Comparison of ENCODE assay signal across 26 cellular contexts in genomic region chr4:94407846-94408245, GRCh38. TPM values are rescaled to one million over a fixed set of nuclear protein-coding genes. Genes with fewer than 3 reads are reported as not detected.
A peak's percentile ranks its signal among the peaks of the same experiment; 100 is the strongest.
DNase-seq lines count a peak whose midpoint lies in the region; ATAC-seq and TF ChIP-seq lines count a peak whose summit lies in the region.
"Had no signal": no experiment of that assay in that cellular context is flagged by ENCODE, and none has a peak within 500 bp of the region (broad histone marks: within the 10 kb centered on the region; RNA-seq: fewer than 3 reads in every experiment).

No MANE protein-coding gene starts in this region.

- TF ChIP-seq CTCF in A673 (conservative IDR thresholded peaks at IDR 0.05; ENCODE audit: low read depth, low read length): no peak
- no peak for TF ChIP-seq CTCF in ascending aorta (IDR thresholded peaks at IDR 0.05)
- no peak for TF ChIP-seq CTCF in osteoblast (IDR thresholded peaks at IDR 0.05; ENCODE audit: extremely low read depth, low read depth, low read length)
- no peak for TF ChIP-seq CTCF in CD4-positive, alpha-beta T cell (IDR thresholded peaks at IDR 0.05)

- peak overlapping the region; percentile 18 for H2AFZ ChIP-seq in osteoblast (ENCODE audit: low read length)

- peaks cover 4% of the 10 kb centered on the region for H3K4me1 Mint-ChIP-seq in CD4-positive, alpha-beta T cell (ENCODE audit: low read depth)
- no peaks in the 10 kb centered on the region for H3K4me1 Mint-ChIP-seq in stimulated activated effector memory CD8-positive, alpha-beta T cell treated with anti-CD3 and anti-CD28 coated beads, Interleukin-12 subunit alpha, Interleukin-12 subunit beta, amount 100 ng/mL, for 72 hours
- H3K4me1 Mint-ChIP-seq: activated CD4-positive, alpha-beta T cell treated with anti-CD3 and anti-CD28 coated beads, Interleukin-2, amount 10 ng/mL, durations not matched to agents 24 days and 14 days had no signal

- H3K27me3 ChIP-seq in A673 (replicated peaks; ENCODE audit: insufficient read depth, low read depth, low read length, poor library complexity): no peaks in the 10 kb centered on the region
- no peaks in the 10 kb centered on the region for H3K27me3 ChIP-seq in ascending aorta
- H3K27me3 ChIP-seq in osteoblast (ENCODE audit: insufficient read depth, low read length): no peaks in the 10 kb centered on the region
- no peaks in the 10 kb centered on the region for H3K27me3 ChIP-seq in CD4-positive, alpha-beta T cell (ENCODE audit: control insufficient read depth, insufficient read depth, low read length)
- H3K27me3 ChIP-seq: BLaER1, upper lobe of left lung had no signal

- peak; percentile 15 for DNase-seq in A673 (ENCODE audit: low spot score)
- no peak for DNase-seq in ascending aorta (ENCODE audit: low spot score in 2 of 2)
- peak; percentile 61 for DNase-seq in fibroblast of peridontal ligament (ENCODE audit: extremely low read depth)
- DNase-seq in osteoblast (ENCODE audit: insufficient read length, low spot score, missing footprints): no peak
- no peak for DNase-seq in superior temporal gyrus (ENCODE audit: extremely low spot score)
- DNase-seq in NCI-H748 treated with DMSO at 0.1 percent for 48 hours (lab: John Stamatoyannopoulos, UW): no peak
- no peak for DNase-seq in CD4-positive, alpha-beta T cell
- DNase-seq in stimulated activated effector memory CD8-positive, alpha-beta T cell treated with anti-CD3 and anti-CD28 coated beads, Interleukin-12 subunit alpha, Interleukin-12 subunit beta, amount 100 ng/mL, for 72 hours (ENCODE audit: low spot score in 2 of 2): no peak
- DNase-seq: activated CD4-positive, alpha-beta T cell treated with anti-CD3 and anti-CD28 coated beads, Interleukin-2, amount 10 ng/mL, durations not matched to agents 24 days and 14 days; activated naive CD4-positive, alpha-beta T cell treated with anti-CD3 and anti-CD28 coated beads, Interleukin-2, amount 50 U/mL, for 16 hours; Caco-2; DMS79 treated with DMSO at 0.1 percent for 48 hours; effector CD4-positive, alpha-beta T cell; kidney glomerular epithelial cell; MV-4-11; NCI-H2171; posterior cingulate gyrus; stimulated activated CD8-positive, alpha-beta memory T cell treated with anti-CD3 and anti-CD28 coated beads, Interleukin-4, amount 100 ng/mL, for 48 hours; T-helper 9 cell; upper lobe of left lung; WERI-Rb-1 had no signal

- ATAC-seq in CD4-positive, alpha-beta T cell (ENCODE audit: poor library complexity): no peak
- no peak for ATAC-seq in stimulated activated effector memory CD8-positive, alpha-beta T cell treated with anti-CD3 and anti-CD28 coated beads, Interleukin-12 subunit alpha, Interleukin-12 subunit beta, amount 100 ng/mL, for 72 hours

- no peak overlapping the region for H3K4me3 Mint-ChIP-seq in CD4-positive, alpha-beta T cell
- H3K4me3 Mint-ChIP-seq in stimulated activated effector memory CD8-positive, alpha-beta T cell treated with anti-CD3 and anti-CD28 coated beads, Interleukin-12 subunit alpha, Interleukin-12 subunit beta, amount 100 ng/mL, for 72 hours: no peak overlapping the region
- H3K4me3 Mint-ChIP-seq: activated CD4-positive, alpha-beta T cell treated with anti-CD3 and anti-CD28 coated beads, Interleukin-2, amount 10 ng/mL, durations not matched to agents 24 days and 14 days; activated T-helper 1 cell treated with anti-CD3 and anti-CD28 coated beads, Interleukin-12 subunit alpha, Interleukin-12 subunit beta, Interleukin-2, Interleukin-4 antibody, amounts not matched to agents 30 ng/mL and 10 ng/mL and 1 ng/mL, durations not matched to agents 14 hours and 24 hours and 36 hours; neural crest cell had no signal

- intact Hi-C loops in A673 (cut with micrococcal nuclease; ENCODE audit: unreplicated experiment) (loop anchor here (5.0 kb wide), 1 partner anchor 106 kb away; no protein-coding TSS in a partner anchor), ascending aorta (cut with DNase I) (loop anchor here (2.0 to 10.0 kb wide), 3 partner anchors 189 to 687 kb away; partner anchors contain the start of gene BMPR1B)
- intact Hi-C loops in CD4-positive, alpha-beta T cell (cut with DNase I, micrococcal nuclease): no loop called here

- peaks cover 4% of the 10 kb centered on the region for H3K79me2 ChIP-seq in osteoblast (ENCODE audit: insufficient read depth, low read length)

- no TSS peak for BruUV-seq in A673 (replicated peaks; lab: Mats Ljungman, UMichigan)

- H3K4me1 ChIP-seq in A673 (ENCODE audit: insufficient read depth, low read length, poor library complexity, severe bottlenecking) (peaks cover 54% of the 10 kb centered on the region), ascending aorta (peaks cover 10 to 36% of the 10 kb centered on the region in 2 donors), osteoblast (ENCODE audit: insufficient read depth, low read length) (peaks cover 60% of the 10 kb centered on the region)
- H3K4me1 ChIP-seq: BLaER1 had no signal

- H3K36me3 Mint-ChIP-seq in CD4-positive, alpha-beta T cell (ENCODE audit: low read depth): no peaks in the 10 kb centered on the region
- no peaks in the 10 kb centered on the region for H3K36me3 Mint-ChIP-seq in stimulated activated effector memory CD8-positive, alpha-beta T cell treated with anti-CD3 and anti-CD28 coated beads, Interleukin-12 subunit alpha, Interleukin-12 subunit beta, amount 100 ng/mL, for 72 hours

- H4K20me1 ChIP-seq in osteoblast (ENCODE audit: insufficient read depth, low read length): no peaks in the 10 kb centered on the region
- H4K20me1 ChIP-seq: BLaER1 had no signal

- CTCF ChIA-PET in A673 (lab: Charles Lee): no interaction called here
- CTCF ChIA-PET in CD4-positive, alpha-beta T cell (lab: Charles Lee): interaction anchor here (1.1 to 1.5 kb wide), 2 partner anchors 11 to 44 kb away, joined by 5 to 7 read pairs; partner anchors contain the start of gene PDLIM5

- H3K9me3 ChIP-seq in A673 (ENCODE audit: low read depth, low read length, poor library complexity, severe bottlenecking) (no peaks in the 10 kb centered on the region), ascending aorta (no peaks in the 10 kb centered on the region), osteoblast (ENCODE audit: low read depth, low read length) (no peaks in the 10 kb centered on the region)
- no peaks in the 10 kb centered on the region for H3K9me3 ChIP-seq in CD4-positive, alpha-beta T cell (ENCODE audit: control insufficient read depth, low read length)
- H3K9me3 ChIP-seq: BLaER1, Caco-2, upper lobe of left lung had no signal

- H3K36me3 ChIP-seq in A673 (ENCODE audit: insufficient read depth, low read length, poor library complexity, severe bottlenecking): no peaks in the 10 kb centered on the region
- H3K36me3 ChIP-seq in ascending aorta: no peaks in the 10 kb centered on the region
- no peaks in the 10 kb centered on the region for H3K36me3 ChIP-seq in osteoblast (ENCODE audit: insufficient read depth, low read length)
- H3K36me3 ChIP-seq: BLaER1, upper lobe of left lung, WERI-Rb-1 had no signal

- POLR2A ChIA-PET in A673 (lab: Charles Lee; ENCODE audit: low non-redundant PET): no interaction called here
- POLR2A ChIA-PET in CD4-positive, alpha-beta T cell (lab: Charles Lee): no interaction called here

- H3K27ac ChIP-seq in A673 (ENCODE audit: low read depth, low read length, poor library complexity, severe bottlenecking) (peak overlapping the region; percentile 100), ascending aorta (peak overlapping the region; percentile 80 to 82), osteoblast (ENCODE audit: low read depth, low read length) (peak overlapping the region; percentile 97)
- H3K27ac ChIP-seq in CD4-positive, alpha-beta T cell (ENCODE audit: low read depth, low read length): no peak overlapping the region
- H3K27ac ChIP-seq: BLaER1, epithelial cell of prostate, RWPE1, upper lobe of left lung, WERI-Rb-1 had no signal

- no peak overlapping the region for H3K27ac Mint-ChIP-seq in CD4-positive, alpha-beta T cell
- no peak overlapping the region for H3K27ac Mint-ChIP-seq in stimulated activated effector memory CD8-positive, alpha-beta T cell treated with anti-CD3 and anti-CD28 coated beads, Interleukin-12 subunit alpha, Interleukin-12 subunit beta, amount 100 ng/mL, for 72 hours
- H3K27ac Mint-ChIP-seq: activated CD4-positive, alpha-beta T cell treated with anti-CD3 and anti-CD28 coated beads, Interleukin-2, amount 10 ng/mL, durations not matched to agents 24 days and 14 days; activated T-helper 1 cell treated with anti-CD3 and anti-CD28 coated beads, Interleukin-12 subunit alpha, Interleukin-12 subunit beta, Interleukin-2, Interleukin-4 antibody, amounts not matched to agents 30 ng/mL and 10 ng/mL and 1 ng/mL, durations not matched to agents 14 hours and 24 hours and 36 hours had no signal

- H3K9me3 Mint-ChIP-seq in CD4-positive, alpha-beta T cell: no peaks in the 10 kb centered on the region
- H3K9me3 Mint-ChIP-seq in stimulated activated effector memory CD8-positive, alpha-beta T cell treated with anti-CD3 and anti-CD28 coated beads, Interleukin-12 subunit alpha, Interleukin-12 subunit beta, amount 100 ng/mL, for 72 hours: no peaks in the 10 kb centered on the region
- H3K9me3 Mint-ChIP-seq: activated CD4-positive, alpha-beta T cell treated with anti-CD3 and anti-CD28 coated beads, Interleukin-2, amount 10 ng/mL, durations not matched to agents 24 days and 14 days; activated T-helper 1 cell treated with anti-CD3 and anti-CD28 coated beads, Interleukin-12 subunit alpha, Interleukin-12 subunit beta, Interleukin-2, Interleukin-4 antibody, amounts not matched to agents 30 ng/mL and 10 ng/mL and 1 ng/mL, durations not matched to agents 14 hours and 24 hours and 36 hours; neural crest cell had no signal

- H3K4me3 ChIP-seq in A673 (ENCODE audit: low read depth, low read length, poor library complexity, severe bottlenecking): no peak overlapping the region
- peak overlapping the region in 1 of 2 donors; percentile 57 for H3K4me3 ChIP-seq in ascending aorta
- H3K4me3 ChIP-seq in osteoblast (ENCODE audit: insufficient read depth, low read length): no peak overlapping the region
- H3K4me3 ChIP-seq: BLaER1, upper lobe of left lung had no signal

- H3K27me3 Mint-ChIP-seq in CD4-positive, alpha-beta T cell: peaks cover 8% of the 10 kb centered on the region

- H3K4me2 ChIP-seq in osteoblast (ENCODE audit: insufficient read depth, low read length): no peak overlapping the region
- H3K4me2 ChIP-seq: BLaER1 had no signal

RNA-seq across cellular contexts. Expression of gene PDLIM5, which starts 43.9 kb away (rescaled TPM):
- total RNA-seq in A673 (2021) (174 and 183 TPM in 2 replicates), ascending aorta (103 TPM), osteoblast (242 and 312 TPM in 2 replicates)
- total RNA-seq in CD4-positive, alpha-beta T cell: 10 to 100 TPM; 23.0 to 23.1 TPM

Comparison
In these comparisons a context has a peak if more than half of its experiments do, and no peak if none do; other contexts are left out.
1. DNase-seq: peak in A673 (single experiment) and fibroblast of peridontal ligament (single experiment); none in ascending aorta (0 of 2), osteoblast (single experiment), superior temporal gyrus (single experiment), NCI-H748 treated with DMSO at 0.1 percent for 48 hours (single experiment), CD4-positive, alpha-beta T cell (0 of 10) and stimulated activated effector memory CD8-positive, alpha-beta T cell treated with anti-CD3 and anti-CD28 coated beads, Interleukin-12 subunit alpha, Interleukin-12 subunit beta, amount 100 ng/mL, for 72 hours (0 of 2).
2. intact Hi-C loops: an anchor here in A673 (5.0 kb wide) and ascending aorta (2.0 to 10.0 kb wide); none called in CD4-positive, alpha-beta T cell.